In genomic region chr11:61158691-61159381, GRCh38 we compare ENCODE assay signal across 9 cellular contexts. TPM values are rescaled to one million over a fixed set of nuclear protein-coding genes. Genes with fewer than 3 reads are reported as not detected.
DNase-seq lines count a peak whose midpoint lies in the region; TF ChIP-seq lines count a peak whose summit lies in the region.
"Had no signal": no experiment of that assay in that cellular context is flagged by ENCODE, and none has a peak within 500 bp of the region (broad histone marks: within the 10 kb centered on the region; RNA-seq: fewer than 3 reads in every experiment).

No MANE protein-coding gene starts in this region.

- H3K4me1 ChIP-seq in stomach smooth muscle (ENCODE audit: control insufficient read depth, insufficient read depth, low read length), result peaks cover 27% of the 10 kb centered on the region

- peaks cover 15 to 23% (median 19%) of the 10 kb centered on the region in 3 donors for H3K27me3 Mint-ChIP-seq in immature natural killer cell (ENCODE audit: low read depth in 3 of 3)

- H3K9ac ChIP-seq in stomach smooth muscle (ENCODE audit: low read length in 2 of 2), result peak overlapping the region; percentile 37 to 57

- H3K4me3 ChIP-seq in stomach smooth muscle (ENCODE audit: low read length in 2 of 2), result peak overlapping the region; percentile 42 to 52

- H3K9me3 ChIP-seq in stomach smooth muscle (ENCODE audit: control insufficient read depth in 2 of 2, low read length in 2 of 2), result no peaks in the 10 kb centered on the region

- peaks cover 25 to 31% of the 10 kb centered on the region in 2 donors for H3K4me1 Mint-ChIP-seq in immature natural killer cell

- H3K27ac Mint-ChIP-seq in immature natural killer cell, result peak overlapping the region in 5 of 6 donors; percentile 75 to 95 (median 81)

- DNase-seq in NCI-H510A treated with DMSO at 0.1 percent for 48 hours (lab: John Stamatoyannopoulos, UW) (peak; percentile 41), NCI-H510A (lab: John Stamatoyannopoulos, UW) (no peak), immature natural killer cell (no peak), SK-N-DZ (ENCODE audit: low spot score) (no peak), NCI-H774 (lab: John Stamatoyannopoulos, UW) (no peak), OCI-M1 (lab: John Stamatoyannopoulos, UW) (no peak)
- DNase-seq: C1 segment of cervical spinal cord had no signal

- peaks cover 6 to 23% (median 12%) of the 10 kb centered on the region in 3 donors for H3K36me3 Mint-ChIP-seq in immature natural killer cell

- no peaks in the 10 kb centered on the region for H3K36me3 ChIP-seq in stomach smooth muscle (ENCODE audit: control insufficient read depth in 2 of 2, insufficient read depth in 2 of 2, low read length in 2 of 2)

- H3K27ac ChIP-seq in VCaP (peak overlapping the region; percentile 99), stomach smooth muscle (ENCODE audit: low read length) (peak overlapping the region; percentile 76)

- TF ChIP-seq CTCF in VCaP (conservative IDR thresholded peaks at IDR 0.05), result no peak

- peaks cover 0 to 9% (median 5%) of the 10 kb centered on the region in 6 donors for H3K9me3 Mint-ChIP-seq in immature natural killer cell

- H3K27me3 ChIP-seq in stomach smooth muscle (ENCODE audit: control insufficient read depth in 1 of 2, insufficient read depth in 2 of 2, low read length in 2 of 2), result no peaks in the 10 kb centered on the region

- peak overlapping the region in 1 of 5 donors; percentile 40 for H3K4me3 Mint-ChIP-seq in immature natural killer cell

RNA-seq across cellular contexts. Expression of gene VPS37C, which starts 2.4 kb away (rescaled TPM):
- under 1 TPM in 2 of 3 donors, not detected in 1; 0.36 to 0.95 TPM for polyA plus RNA-seq in immature natural killer cell
- polyA plus RNA-seq in SK-N-DZ (2014; cell fraction: cytosol; rRNA removed), result 14.1 and 15.1 TPM in 2 replicates
- polyA plus RNA-seq in SK-N-DZ (2014; cell fraction: nucleus; rRNA removed), result 16.6 and 16.7 TPM in 2 replicates

RNA-seq across cellular contexts. Expression of gene PGA3, which starts 44.5 kb away (rescaled TPM):
- not detected for polyA plus RNA-seq in immature natural killer cell
- not detected in 2 replicates for polyA plus RNA-seq in SK-N-DZ (2014; cell fraction: cytosol; rRNA removed)
- polyA plus RNA-seq in SK-N-DZ (2014; cell fraction: nucleus; rRNA removed), result not detected in 2 replicates

RNA-seq across cellular contexts. Expression of gene CD5, which starts 56.5 kb away (rescaled TPM):
- 1 to 10 TPM in 1 of 3 donors, under 1 TPM in 2; 0.68 to 1.8 (median 0.80) TPM for polyA plus RNA-seq in immature natural killer cell
- 0.10 TPM in 1 of 2 replicates, not detected in the other for polyA plus RNA-seq in SK-N-DZ (2014; cell fraction: cytosol; rRNA removed)
- 0.05 TPM in 1 of 2 replicates, not detected in the other for polyA plus RNA-seq in SK-N-DZ (2014; cell fraction: nucleus; rRNA removed)
